In the genomic region with DNA sequence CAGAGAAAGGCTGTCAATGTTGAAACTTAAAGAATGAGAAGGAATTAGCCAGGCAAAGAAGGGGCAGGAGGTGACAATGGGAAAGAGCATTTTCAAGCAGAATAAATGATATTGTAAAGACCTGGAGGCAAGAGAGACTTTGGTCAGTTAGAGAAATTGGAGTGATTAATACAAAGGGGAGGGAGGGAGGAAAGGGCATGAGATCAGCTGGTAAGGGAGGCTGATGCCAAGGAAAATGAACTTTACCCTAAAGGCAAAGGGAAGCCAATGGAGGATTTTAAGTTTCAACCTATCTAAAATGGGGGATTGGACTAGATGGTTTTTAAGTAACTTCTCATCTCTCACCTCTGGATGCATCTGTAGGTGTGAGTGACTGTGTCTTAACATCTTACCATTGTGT, we compare ENCODE assay signal across 1 cellular context.
TF ChIP-seq lines count a peak whose summit lies in the region.

No MANE protein-coding gene starts in this region.

TF ChIP-seq in HepG2, 621 proteins besides CTCF, POLR2A, EP300 and RAD21:
- TF ChIP-seq, protein P1, sequence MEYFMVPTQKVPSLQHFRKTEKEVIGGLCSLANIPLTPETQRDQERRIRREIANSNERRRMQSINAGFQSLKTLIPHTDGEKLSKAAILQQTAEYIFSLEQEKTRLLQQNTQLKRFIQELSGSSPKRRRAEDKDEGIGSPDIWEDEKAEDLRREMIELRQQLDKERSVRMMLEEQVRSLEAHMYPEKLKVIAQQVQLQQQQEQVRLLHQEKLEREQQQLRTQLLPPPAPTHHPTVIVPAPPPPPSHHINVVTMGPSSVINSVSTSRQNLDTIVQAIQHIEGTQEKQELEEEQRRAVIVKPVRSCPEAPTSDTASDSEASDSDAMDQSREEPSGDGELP (IDR thresholded peaks at IDR 0.05; ENCODE audit: borderline replicate concordance, low read depth): peak; percentile 62
- TF ChIP-seq ZNF883 (CRISPR knock-in tag; IDR thresholded peaks at IDR 0.05; ENCODE audit: not compliant biosample characterization): no peak
TF ChIP-seq in HepG2: peak in this region for 1.
